In genomic region chr10:101216631-101217425, GRCh38 we compare ENCODE assay signal across 13 cellular contexts. TPM values are rescaled to one million over a fixed set of nuclear protein-coding genes. Genes with fewer than 3 reads are reported as not detected.
DNase-seq lines count a peak whose midpoint lies in the region; ATAC-seq and TF ChIP-seq lines count a peak whose summit lies in the region.
"Had no signal": no experiment of that assay in that cellular context is flagged by ENCODE, and none has a peak within 500 bp of the region (broad histone marks: within the 10 kb centered on the region; RNA-seq: fewer than 3 reads in every experiment).

No MANE protein-coding gene starts in this region.

- H3F3A ChIP-seq in neural cell (ENCODE audit: insufficient read depth, low read length, poor library complexity, severe bottlenecking) = no peaks in the 10 kb centered on the region

- TF ChIP-seq CTCF in HFFc6 (IDR thresholded peaks at IDR 0.05) (no peak), neural cell (IDR thresholded peaks at IDR 0.05; ENCODE audit: poor library complexity, severe bottlenecking) (no peak)

- H3K27ac ChIP-seq in neural cell (ENCODE audit: low read length) = no peak overlapping the region
- H3K27ac ChIP-seq: tibial nerve had no signal

- H3K27ac Mint-ChIP-seq in T-helper 2 cell treated with Interferon-gamma antibody and Interleukin-4, amounts not matched to agents 5 μg/mL and 100 μg/mL, for 36 hours = peak overlapping the region; percentile 65
- H3K27ac Mint-ChIP-seq in HFFc6 = no peak overlapping the region
- H3K27ac Mint-ChIP-seq in activated naive CD8-positive, alpha-beta T cell treated with anti-CD3 and anti-CD28 coated beads, Interleukin-2, amount 50 U/mL, for 24 hours = peak overlapping the region; percentile 18

- no peak overlapping the region for H3K4me2 ChIP-seq in neural cell (ENCODE audit: low read length)

- peak overlapping the region; percentile 26 for H3K4me3 Mint-ChIP-seq in T-helper 2 cell treated with Interferon-gamma antibody and Interleukin-4, amounts not matched to agents 5 μg/mL and 100 μg/mL, for 36 hours
- H3K4me3 Mint-ChIP-seq in HFFc6 = peak overlapping the region; percentile 42; the same call in 1 of the 2 replicates
- H3K4me3 Mint-ChIP-seq in activated naive CD8-positive, alpha-beta T cell treated with anti-CD3 and anti-CD28 coated beads, Interleukin-2, amount 50 U/mL, for 24 hours = peak overlapping the region; percentile 47

- peaks cover 89% of the 10 kb centered on the region for H3K27me3 Mint-ChIP-seq in T-helper 2 cell treated with Interferon-gamma antibody and Interleukin-4, amounts not matched to agents 5 μg/mL and 100 μg/mL, for 36 hours (ENCODE audit: low read depth)
- peaks cover 62% of the 10 kb centered on the region for H3K27me3 Mint-ChIP-seq in HFFc6 (ENCODE audit: insufficient read depth)
- peaks cover 79% of the 10 kb centered on the region for H3K27me3 Mint-ChIP-seq in activated naive CD8-positive, alpha-beta T cell treated with anti-CD3 and anti-CD28 coated beads, Interleukin-2, amount 50 U/mL, for 24 hours

- no peaks in the 10 kb centered on the region for H3K9me3 Mint-ChIP-seq in T-helper 2 cell treated with Interferon-gamma antibody and Interleukin-4, amounts not matched to agents 5 μg/mL and 100 μg/mL, for 36 hours
- H3K9me3 Mint-ChIP-seq in HFFc6 = no peaks in the 10 kb centered on the region
- no peaks in the 10 kb centered on the region for H3K9me3 Mint-ChIP-seq in activated naive CD8-positive, alpha-beta T cell treated with anti-CD3 and anti-CD28 coated beads, Interleukin-2, amount 50 U/mL, for 24 hours

- no peaks in the 10 kb centered on the region for H4K20me1 ChIP-seq in neural cell (ENCODE audit: insufficient read depth)

- H2AFZ ChIP-seq in neural cell (ENCODE audit: low read depth, low read length) = no peak overlapping the region

- DNase-seq in T-helper 2 cell treated with Interferon-gamma antibody and Interleukin-4, amounts not matched to agents 5 μg/mL and 100 μg/mL, for 36 hours (ENCODE audit: low spot score) = no peak
- DNase-seq in T-helper 2 cell (no peak), HFFc6 (no peak), GM19238 (ENCODE audit: insufficient read length, low spot score) (no peak)
- no peak for DNase-seq in activated naive CD8-positive, alpha-beta T cell treated with anti-CD3 and anti-CD28 coated beads, Interleukin-2, amount 50 U/mL, for 24 hours
- DNase-seq: activated CD4-positive, alpha-beta T cell treated with anti-CD3 and anti-CD28 coated beads, Interleukin-2, amount 50 U/mL, for 4 hours had no signal

- no peaks in the 10 kb centered on the region for H3K79me2 ChIP-seq in neural cell (replicated peaks; ENCODE audit: insufficient read depth, low read length)

- ATAC-seq in activated naive CD8-positive, alpha-beta T cell treated with anti-CD3 and anti-CD28 coated beads, Interleukin-2, amount 50 U/mL, for 24 hours = no peak
- ATAC-seq in HG03520 (IDR thresholded peaks at IDR 0.05; ENCODE audit: unreplicated experiment) (no peak), HG03045 (IDR thresholded peaks at IDR 0.05; ENCODE audit: unreplicated experiment) (no peak)

- TF ChIP-seq EP300 in neural cell (conservative IDR thresholded peaks at IDR 0.05; ENCODE audit: poor library complexity, severe bottlenecking) = no peak

- H3K27me3 ChIP-seq in neural cell (ENCODE audit: insufficient read depth, low read depth, low read length) = peaks cover 100% of the 10 kb centered on the region

- TF ChIP-seq RAD21 in neural cell (conservative IDR thresholded peaks at IDR 0.05) = no peak

- no peaks in the 10 kb centered on the region for H3K9me2 ChIP-seq in neural cell (ENCODE audit: insufficient read depth, low read length)

- no peak overlapping the region for H3K9ac ChIP-seq in neural cell (ENCODE audit: low read length)

- H3K4me1 Mint-ChIP-seq in T-helper 2 cell treated with Interferon-gamma antibody and Interleukin-4, amounts not matched to agents 5 μg/mL and 100 μg/mL, for 36 hours (ENCODE audit: low read depth) = peaks cover 12% of the 10 kb centered on the region
- peaks cover 18% of the 10 kb centered on the region for H3K4me1 Mint-ChIP-seq in HFFc6 (ENCODE audit: low read depth)
- peaks cover 32% of the 10 kb centered on the region for H3K4me1 Mint-ChIP-seq in activated naive CD8-positive, alpha-beta T cell treated with anti-CD3 and anti-CD28 coated beads, Interleukin-2, amount 50 U/mL, for 24 hours

- H3K4me3 ChIP-seq in neural cell (ENCODE audit: low read length) = peak overlapping the region; percentile 43

- H3K9me3 ChIP-seq in neural cell (ENCODE audit: low read length) = no peaks in the 10 kb centered on the region
- H3K9me3 ChIP-seq: tibial nerve had no signal

- H3K36me3 Mint-ChIP-seq in T-helper 2 cell treated with Interferon-gamma antibody and Interleukin-4, amounts not matched to agents 5 μg/mL and 100 μg/mL, for 36 hours (ENCODE audit: low read depth) = no peaks in the 10 kb centered on the region
- H3K36me3 Mint-ChIP-seq in HFFc6 (ENCODE audit: low read depth) = peaks cover 4% of the 10 kb centered on the region; the same call in 1 of the 2 replicates
- H3K36me3 Mint-ChIP-seq in activated naive CD8-positive, alpha-beta T cell treated with anti-CD3 and anti-CD28 coated beads, Interleukin-2, amount 50 U/mL, for 24 hours (ENCODE audit: low read depth) = no peaks in the 10 kb centered on the region

- no peaks in the 10 kb centered on the region for H3K36me3 ChIP-seq in neural cell (ENCODE audit: insufficient read depth, low read length)
- H3K36me3 ChIP-seq: tibial nerve had no signal

TF ChIP-seq in neural cell, 6 proteins besides CTCF, POLR2A, EP300 and RAD21:
- TF ChIP-seq SMC3 (conservative IDR thresholded peaks at IDR 0.05; ENCODE audit: poor library complexity) (no peak), MXI1 (conservative IDR thresholded peaks at IDR 0.05; ENCODE audit: poor library complexity, severe bottlenecking) (no peak), TAF1 (IDR thresholded peaks at IDR 0.05; ENCODE audit: low read depth) (no peak), EZH2 (IDR thresholded peaks at IDR 0.05; ENCODE audit: borderline replicate concordance, insufficient read depth, low read length, poor library complexity, severe bottlenecking) (no peak), POLR2AphosphoS5 (IDR thresholded peaks at IDR 0.05) (no peak), REST (IDR thresholded peaks at IDR 0.05; ENCODE audit: borderline replicate concordance) (no peak)

RNA-seq across cellular contexts. Expression of gene LBX1, which starts 12.4 kb away (rescaled TPM):
- not detected for total RNA-seq in HFFc6 (2021; fragmentation: NEBNext Ultra II Directional; extraction: Animal tissue kit (Norgen Biotek cat#: 25700))
- polyA plus RNA-seq in neural cell = 0.08 TPM in 1 of 2 replicates, not detected in the other
- polyA minus RNA-seq in neural cell = not detected in 2 replicates
- total RNA-seq: mononuclear cell, SK-MEL-5 had no signal
- polyA plus RNA-seq: AG04450 had no signal
